In the genomic region with DNA sequence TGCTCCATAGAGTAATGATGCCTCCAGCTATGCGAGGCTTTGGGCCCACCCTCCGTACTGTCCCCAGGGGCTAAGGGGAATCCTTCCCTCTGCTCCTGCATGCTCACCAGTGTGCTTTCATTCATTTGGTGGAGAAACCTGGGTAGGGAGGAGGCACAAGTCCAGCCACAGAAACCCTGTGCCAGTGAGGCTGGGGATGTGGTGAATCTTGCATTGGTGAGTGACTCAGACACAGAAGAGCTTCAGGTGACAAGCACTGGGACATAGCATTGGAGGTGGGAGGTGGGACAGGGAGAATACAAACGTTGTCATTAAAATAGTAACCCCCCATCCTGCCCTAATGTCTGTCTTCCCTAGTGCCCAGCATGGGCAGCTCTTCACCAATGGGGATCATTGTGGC, we compare ENCODE assay signal across 20 cellular contexts. TPM values are rescaled to one million over a fixed set of nuclear protein-coding genes. Genes with fewer than 3 reads are reported as not detected.
"Had no signal": no experiment of that assay in that cellular context is flagged by ENCODE, and none has a peak within 500 bp of the region (broad histone marks: within the 10 kb centered on the region; RNA-seq: fewer than 3 reads in every experiment).

No MANE protein-coding gene starts in this region.

- H3K4me3 Mint-ChIP-seq: naive thymus-derived CD4-positive, alpha-beta T cell; nephron progenitor cell; stimulated activated naive B cell treated with anti-CD40 and anti-IgM and Interleukin-4, amounts not matched to agents 10 μg/mL and 1 μg/mL and 100 μg/mL, for 72 hours had no signal

- ATAC-seq: heart right ventricle; naive thymus-derived CD4-positive, alpha-beta T cell; sciatic nerve; stimulated activated naive B cell treated with anti-CD40 and anti-IgM and Interleukin-4, amounts not matched to agents 10 μg/mL and 1 μg/mL and 100 μg/mL, for 72 hours had no signal

- H3K9me3 ChIP-seq: heart right ventricle, spleen had no signal

- DNase-seq: dorsolateral prefrontal cortex; effector CD8-positive, alpha-beta T cell; heart right ventricle; hypothalamus; kidney glomerular epithelial cell; mammary epithelial cell; naive thymus-derived CD4-positive, alpha-beta T cell; nephron progenitor cell; posterior cingulate gyrus; spleen; stimulated activated CD4-positive, alpha-beta T cell treated with anti-CD3 and anti-CD28 coated beads, Interleukin-15, amount 100 ng/mL, for 24 hours; stimulated activated CD4-positive, alpha-beta T cell treated with anti-CD3 and anti-CD28 coated beads, Interleukin-1b, Interleukin-23, amount 100 ng/mL, for 48 hours; stimulated activated CD4-positive, alpha-beta T cell treated with anti-CD3 and anti-CD28 coated beads, Interleukin-4, amount 100 ng/mL, for 24 hours; stimulated activated naive B cell treated with anti-CD40 and anti-IgM and Interleukin-4, amounts not matched to agents 10 μg/mL and 1 μg/mL and 100 μg/mL, for 72 hours; trophoblast cell had no signal

- H3K9me3 Mint-ChIP-seq: naive thymus-derived CD4-positive, alpha-beta T cell; nephron progenitor cell; stimulated activated naive B cell treated with anti-CD40 and anti-IgM and Interleukin-4, amounts not matched to agents 10 μg/mL and 1 μg/mL and 100 μg/mL, for 72 hours had no signal

- H3K27ac ChIP-seq: coronary artery, dorsolateral prefrontal cortex, heart right ventricle, spleen had no signal

- H3K36me3 Mint-ChIP-seq: naive thymus-derived CD4-positive, alpha-beta T cell; stimulated activated naive B cell treated with anti-CD40 and anti-IgM and Interleukin-4, amounts not matched to agents 10 μg/mL and 1 μg/mL and 100 μg/mL, for 72 hours had no signal

- H3K27ac Mint-ChIP-seq: naive thymus-derived CD4-positive, alpha-beta T cell; nephron progenitor cell; stimulated activated naive B cell treated with anti-CD40 and anti-IgM and Interleukin-4, amounts not matched to agents 10 μg/mL and 1 μg/mL and 100 μg/mL, for 72 hours had no signal

- H3K27me3 ChIP-seq: spleen had no signal

- H3K4me3 ChIP-seq: coronary artery, dorsolateral prefrontal cortex, heart right ventricle, spleen had no signal

RNA-seq across cellular contexts. Expression of a gene that starts 5.2 kb away (rescaled TPM):
- total RNA-seq: glomerular endothelial cell, mammary epithelial cell, pulmonary artery endothelial cell had no signal

RNA-seq across cellular contexts. Expression of a gene that starts 39.1 kb away (rescaled TPM):
- total RNA-seq: fibroblast of lung, glomerular endothelial cell, mammary epithelial cell, pulmonary artery endothelial cell had no signal
